8 cellular contexts compared by ENCODE assay signal in the genomic region with DNA sequence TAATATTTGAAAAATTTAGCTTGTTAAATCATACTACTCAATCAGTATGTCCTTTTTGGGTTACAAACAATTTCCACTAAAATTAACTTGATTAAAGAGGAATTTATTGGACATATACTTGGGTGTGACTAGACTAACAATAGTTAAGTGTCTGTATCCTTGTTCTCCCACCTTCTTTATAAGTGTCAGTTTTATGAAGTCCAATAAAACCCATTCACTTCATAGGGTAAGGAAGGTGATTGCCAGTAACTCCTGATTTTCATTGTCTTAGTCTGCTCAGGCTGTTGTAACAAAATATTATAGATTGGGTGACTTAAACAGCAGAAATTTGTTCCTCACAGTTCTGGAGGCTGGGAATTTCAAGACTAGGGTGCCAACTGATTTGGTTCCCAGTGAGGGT.
"Had no signal": no experiment of that assay in that cellular context is flagged by ENCODE, and none has a peak within 500 bp of the region (broad histone marks: within the 10 kb centered on the region; RNA-seq: fewer than 3 reads in every experiment).

No MANE protein-coding gene starts in this region.

- DNase-seq: GDM1, GF-D8 had no signal

- H3K4me3 ChIP-seq: GM12878 had no signal

- FAIRE-seq: G401.6, GM12878, GM12891, GM12892, GM18507, GM19239 had no signal

- ATAC-seq: GM12878 had no signal
